20 cellular contexts compared by ENCODE assay signal in the genomic region with DNA sequence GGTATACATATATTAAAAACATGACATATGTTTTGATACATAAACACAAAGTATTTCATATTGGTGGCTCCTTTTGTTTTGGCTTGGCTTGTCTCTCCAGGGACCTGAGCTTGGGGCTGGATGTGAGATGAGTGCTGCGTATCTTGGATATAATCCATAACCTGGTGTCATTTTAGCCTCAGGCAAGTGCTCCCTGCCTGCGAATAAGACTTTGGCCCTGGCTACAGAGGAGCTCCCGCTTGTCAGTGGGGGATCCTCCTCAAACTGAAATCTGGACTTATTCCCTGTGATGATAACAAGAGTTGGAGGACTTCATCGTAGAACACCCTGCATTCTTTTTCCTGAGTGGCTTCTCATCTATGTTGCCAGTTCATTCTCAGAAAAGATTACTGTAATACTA.
DNase-seq lines count a peak whose midpoint lies in the region; ATAC-seq and TF ChIP-seq lines count a peak whose summit lies in the region.
"Had no signal": no experiment of that assay in that cellular context is flagged by ENCODE, and none has a peak within 500 bp of the region (broad histone marks: within the 10 kb centered on the region; RNA-seq: fewer than 3 reads in every experiment).

No MANE protein-coding gene starts in this region.

- no peaks in the 10 kb centered on the region for H3K4me1 Mint-ChIP-seq in MCF 10A (ENCODE audit: insufficient read depth, unreplicated experiment)
- H3K4me1 Mint-ChIP-seq in nephron = peaks cover 30% of the 10 kb centered on the region
- H3K4me1 Mint-ChIP-seq: CD4-positive, alpha-beta memory T cell had no signal

- H3K4me1 ChIP-seq in breast epithelium (no peaks in the 10 kb centered on the region), HEK293 (ENCODE audit: control insufficient read depth, insufficient read depth, low read length) (peaks cover 6% of the 10 kb centered on the region; the same call in 1 of the 2 replicates)
- H3K4me1 ChIP-seq: Caco-2, SJSA1 had no signal

- TF ChIP-seq POLR2A in breast epithelium (IDR thresholded peaks at IDR 0.05) = no peak

- H3K9me3 ChIP-seq in breast epithelium (no peaks in the 10 kb centered on the region), HEK293 (ENCODE audit: control insufficient read depth, insufficient read depth, low read depth, low read length) (no peaks in the 10 kb centered on the region)
- H3K9me3 ChIP-seq: Caco-2, Peyer's patch, SJSA1 had no signal

- no peak for ATAC-seq in GM19023 (IDR thresholded peaks at IDR 0.05; ENCODE audit: unreplicated experiment)
- ATAC-seq in left colon = no peak

- TF ChIP-seq CTCF in MCF 10A (IDR thresholded peaks at IDR 0.05; ENCODE audit: unreplicated experiment) (no peak), breast epithelium (IDR thresholded peaks at IDR 0.05) (no peak), HEK293 (tag by site-specific recombination; IDR thresholded peaks at IDR 0.05) (no peak), nephron (IDR thresholded peaks at IDR 0.05; ENCODE audit: unreplicated experiment in 3 of 3) (no peak)

- no peaks in the 10 kb centered on the region for H3K27me3 ChIP-seq in breast epithelium
- H3K27me3 ChIP-seq: BLaER1 treated with 17β-estradiol and CSF1 and Interleukin-3, amounts not matched to agents 10 nM and 100 nM; Peyer's patch; SJSA1 had no signal

- H3K36me3 Mint-ChIP-seq in MCF 10A (ENCODE audit: insufficient read depth, unreplicated experiment) = no peaks in the 10 kb centered on the region
- no peaks in the 10 kb centered on the region for H3K36me3 Mint-ChIP-seq in nephron (ENCODE audit: low read depth)
- H3K36me3 Mint-ChIP-seq: CD4-positive, alpha-beta memory T cell; IgD-negative memory B cell had no signal

- BruUV-seq in MCF 10A (replicated peaks; lab: Mats Ljungman, UMichigan) = no TSS peak

- H3K27ac Mint-ChIP-seq in MCF 10A (ENCODE audit: low read depth, unreplicated experiment) (no peak overlapping the region), nephron (peak overlapping the region in 2 of 3 experiments; percentile 5 to 10)
- H3K27ac Mint-ChIP-seq: CD4-positive, alpha-beta memory T cell; IgD-negative memory B cell had no signal

- intact Hi-C loops in MCF 10A (cut with micrococcal nuclease) = no loop called here
- intact Hi-C loops in breast epithelium (cut with DNase I; ENCODE audit: low total_unique reads) = no loop called here
- intact Hi-C loops in left colon (cut with DNase I, micrococcal nuclease) = no loop called here

- no peaks in the 10 kb centered on the region for H3K36me3 ChIP-seq in breast epithelium
- no peaks in the 10 kb centered on the region for H3K36me3 ChIP-seq in HEK293 (ENCODE audit: control insufficient read depth in 2 of 2, insufficient read depth in 1 of 2, low read length in 2 of 2)
- H3K36me3 ChIP-seq: Peyer's patch, SJSA1 had no signal

- H3K9me3 Mint-ChIP-seq in MCF 10A (ENCODE audit: unreplicated experiment) = no peaks in the 10 kb centered on the region
- no peaks in the 10 kb centered on the region for H3K9me3 Mint-ChIP-seq in nephron
- H3K9me3 Mint-ChIP-seq: IgD-negative memory B cell had no signal

- CTCF ChIA-PET in MCF 10A (lab: Yijun Ruan, JAX) (no interaction called here), HEK293 (lab: Yijun Ruan, JAX) (no interaction called here)

- DNase-seq in MCF 10A (ENCODE audit: unreplicated experiment) = peak; percentile 22
- no peak for DNase-seq in breast epithelium (ENCODE audit: low spot score in 2 of 2)
- peak; percentile 8 for DNase-seq in NCI-H446 treated with DMSO at 0.1 percent for 48 hours (lab: John Stamatoyannopoulos, UW)
- DNase-seq in left colon = no peak
- DNase-seq: Caco-2; CD4-positive, alpha-beta memory T cell; GDM1; MV-4-11; NCI-H1436; NCI-H2029; NCI-H524; NCI-H82; Peyer's patch; T-helper 1 cell had no signal

- H3K27me3 Mint-ChIP-seq in MCF 10A (ENCODE audit: insufficient read depth, unreplicated experiment) (no peaks in the 10 kb centered on the region), nephron (ENCODE audit: low read depth) (peaks cover 20% of the 10 kb centered on the region)

- POLR2A ChIA-PET in MCF 10A (lab: Yijun Ruan, JAX) = interaction anchor here (0.6 to 0.7 kb wide), 2 partner anchors 22 to 695 kb away, joined by 3 read pairs; no protein-coding TSS in a partner anchor
- POLR2A ChIA-PET in HEK293 (lab: Yijun Ruan, JAX) = no interaction called here

- H3K4me3 ChIP-seq in breast epithelium = no peak overlapping the region
- no peak overlapping the region for H3K4me3 ChIP-seq in HEK293 (ENCODE audit: low read depth, low read length)
- H3K4me3 ChIP-seq: Peyer's patch, SJSA1 had no signal

- H3K27ac ChIP-seq in breast epithelium (no peak overlapping the region), HEK293 (ENCODE audit: extremely low read depth, low read depth, low read length) (no peak overlapping the region)
- H3K27ac ChIP-seq: Peyer's patch, SJSA1 had no signal

- no peak overlapping the region for H3K4me3 Mint-ChIP-seq in MCF 10A (ENCODE audit: unreplicated experiment)
- H3K4me3 Mint-ChIP-seq in nephron = no peak overlapping the region
- H3K4me3 Mint-ChIP-seq: CD4-positive, alpha-beta memory T cell; IgD-negative memory B cell had no signal

TF ChIP-seq in HEK293, 187 proteins besides CTCF, POLR2A, EP300 and RAD21:
- TF ChIP-seq GLIS1 (tag by site-specific recombination; IDR thresholded peaks at IDR 0.05) = peak; percentile 56; the same call in 1 of the 2 replicates
- TF ChIP-seq ZIC2 (tag by site-specific recombination; IDR thresholded peaks at IDR 0.05) = peak; percentile 36; the same call in 1 of the 2 replicates
- no peak for TF ChIP-seq ZNF211 (tag by site-specific recombination; IDR thresholded peaks at IDR 0.05; ENCODE audit: low read depth)
- TF ChIP-seq ZNF707 (tag by site-specific recombination; IDR thresholded peaks at IDR 0.05) = no peak
- TF ChIP-seq ZBTB48 (tag by site-specific recombination; IDR thresholded peaks at IDR 0.05) = peak; percentile 45; the same call in 1 of the 2 replicates

Comparison
In these comparisons a context has a peak if more than half of its experiments do, and no peak if none do; other contexts are left out.
1. DNase-seq: peak in MCF 10A (single experiment) and NCI-H446 treated with DMSO at 0.1 percent for 48 hours (single experiment); none in breast epithelium (0 of 2) and left colon (0 of 2).